21 cellular contexts compared by ENCODE assay signal in the genomic region with DNA sequence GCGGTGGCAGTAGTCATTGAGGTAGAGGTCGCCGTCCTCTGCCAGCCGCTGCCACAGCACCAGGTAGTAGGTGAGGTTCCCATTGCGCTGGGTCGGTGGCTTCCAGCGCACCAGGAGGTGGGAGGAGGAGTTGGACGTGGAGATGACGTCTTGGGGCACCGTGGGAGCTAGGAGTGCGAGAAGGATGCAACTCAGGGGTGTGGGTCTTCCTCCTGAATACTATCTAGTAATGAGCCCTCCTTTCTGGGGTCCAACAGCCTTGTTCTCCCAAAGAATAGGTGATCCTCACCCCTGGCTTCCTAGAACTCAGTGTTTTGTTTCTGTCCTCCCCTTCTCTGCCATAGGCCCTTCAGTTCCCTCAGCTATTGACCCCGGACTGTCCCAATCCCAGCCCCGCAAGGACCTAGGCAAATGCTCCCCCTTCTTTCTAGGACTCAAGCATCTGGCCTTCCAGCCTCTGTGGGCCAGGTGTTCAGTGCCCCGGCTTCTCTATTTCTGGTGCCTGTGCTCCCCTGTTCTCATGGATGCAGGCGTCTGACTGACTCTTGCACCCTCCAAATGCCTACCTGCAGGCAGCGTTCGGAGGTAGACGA. TPM values are rescaled to one million over a fixed set of nuclear protein-coding genes. Genes with fewer than 3 reads are reported as not detected.
A peak's percentile ranks its signal among the peaks of the same experiment; 100 is the strongest.
DNase-seq lines count a peak whose midpoint lies in the region; ATAC-seq and TF ChIP-seq lines count a peak whose summit lies in the region.
"Had no signal": no experiment of that assay in that cellular context is flagged by ENCODE, and none has a peak within 500 bp of the region (broad histone marks: within the 10 kb centered on the region; RNA-seq: fewer than 3 reads in every experiment).

No MANE protein-coding gene starts in this region.

- H3K4me2 ChIP-seq in GM23338: peak overlapping the region; percentile 89

- POLR2A ChIA-PET in CD8-positive, alpha-beta T cell (lab: Charles Lee): no interaction called here
- POLR2A ChIA-PET in activated naive CD8-positive, alpha-beta T cell treated with anti-CD3 and anti-CD28 coated beads, Interleukin-2, amount 10 ng/mL, durations not matched to agents 7 days and 5 days (lab: Charles Lee): no interaction called here
- POLR2A ChIA-PET in Caco-2 (lab: Charles Lee): no interaction called here
- POLR2A ChIA-PET in activated CD4-positive, alpha-beta memory T cell treated with anti-CD3 and anti-CD28 coated beads for 36 hours (lab: Charles Lee): interaction anchor here (0.6 kb wide), 1 partner anchor 61 kb away, joined by 3 read pairs; no protein-coding TSS in a partner anchor

- CTCF ChIA-PET in CD8-positive, alpha-beta T cell (lab: Charles Lee): interaction anchor here (1.0 to 6.4 kb wide), 3 partner anchors 8 to 14 kb away, joined by 3 to 53 read pairs (median 37); partner anchors contain the start of genes INSRR and NTRK1
- CTCF ChIA-PET in Caco-2 (lab: Charles Lee): no interaction called here
- CTCF ChIA-PET in activated CD4-positive, alpha-beta memory T cell treated with anti-CD3 and anti-CD28 coated beads for 36 hours (lab: Charles Lee): interaction anchor here (1.1 to 5.0 kb wide), 5 partner anchors 8 to 156 kb away, joined by 4 to 47 read pairs (median 5); partner anchors contain the start of gene NTRK1

- no peak for TF ChIP-seq CTCF in CD8-positive, alpha-beta T cell (IDR thresholded peaks at IDR 0.05)
- TF ChIP-seq CTCF in GM23338 (conservative IDR thresholded peaks at IDR 0.05; ENCODE audit: low read depth in 2 of 2): no peak
- TF ChIP-seq CTCF in mucosa of descending colon (IDR thresholded peaks at IDR 0.05): no peak
- no peak for TF ChIP-seq CTCF in Caco-2 (IDR thresholded peaks at IDR 0.05; ENCODE audit: insufficient read depth in 1 of 2, low read depth in 1 of 2, low read length in 1 of 2, severe bottlenecking in 1 of 2, unreplicated experiment in 1 of 2)

- H3K9me3 ChIP-seq in CD8-positive, alpha-beta T cell (ENCODE audit: low read length): no peaks in the 10 kb centered on the region
- H3K9me3 ChIP-seq in mucosa of descending colon (no peaks in the 10 kb centered on the region), Caco-2 (no peaks in the 10 kb centered on the region)

- H4K20me1 ChIP-seq in GM23338 (replicated peaks; ENCODE audit: insufficient read depth): no peaks in the 10 kb centered on the region; the same call in 1 of the 2 replicates

- peaks cover 29% of the 10 kb centered on the region for H3K4me1 ChIP-seq in CD8-positive, alpha-beta T cell (ENCODE audit: insufficient read depth, low read length)
- H3K4me1 ChIP-seq in GM23338 (ENCODE audit: insufficient read depth) (peaks cover 14% of the 10 kb centered on the region), mucosa of descending colon (ENCODE audit: low read depth) (no peaks in the 10 kb centered on the region), Caco-2 (no peaks in the 10 kb centered on the region)

- no peak overlapping the region for H3K4me3 ChIP-seq in CD8-positive, alpha-beta T cell (ENCODE audit: low read depth, low read length)
- H3K4me3 ChIP-seq in GM23338 (peak overlapping the region; percentile 63), mucosa of descending colon (no peak overlapping the region), Caco-2 (ENCODE audit: low read depth, low read length) (no peak overlapping the region)

- no peak for ATAC-seq in CD8-positive, alpha-beta T cell
- ATAC-seq in GM23338: no peak; the same call in 2 of the 3 replicates
- ATAC-seq in activated naive CD8-positive, alpha-beta T cell treated with anti-CD3 and anti-CD28 coated beads, Interleukin-2, amount 10 ng/mL, durations not matched to agents 7 days and 5 days (ENCODE audit: low read depth): no peak
- no peak for ATAC-seq in mucosa of descending colon

- no peak overlapping the region for H2AFZ ChIP-seq in GM23338

- DNase-seq in CD8-positive, alpha-beta T cell: no peak
- DNase-seq in GM23338 (ENCODE audit: low spot score) (no peak), immature natural killer cell (no peak), mucosa of descending colon (no peak), Caco-2 (no peak)
- DNase-seq in activated naive CD8-positive, alpha-beta T cell treated with anti-CD3 and anti-CD28 coated beads, Interleukin-2, amount 10 ng/mL, durations not matched to agents 7 days and 5 days: no peak
- no peak for DNase-seq in stimulated activated CD8-positive, alpha-beta memory T cell treated with anti-CD3 and anti-CD28 coated beads, Interleukin-4, amount 100 ng/mL, for 48 hours
- DNase-seq in activated CD4-positive, alpha-beta memory T cell treated with anti-CD3 and anti-CD28 coated beads for 36 hours: no peak
- DNase-seq: ACHN; AML-193; HCEC 1CT; NCI-H1417; NCI-H187 treated with DMSO at 0.1 percent for 48 hours; NCI-H345; NCI-H69; NK-92 treated with Interleukin-12 subunit alpha and Interleukin-12 subunit beta, amount 100 ng/mL, for 24 hours; SHP77 treated with DMSO at 0.1 percent for 48 hours had no signal

- no peaks in the 10 kb centered on the region for H3K9me2 ChIP-seq in GM23338 (ENCODE audit: insufficient read depth)

- no peaks in the 10 kb centered on the region for H3K79me2 ChIP-seq in GM23338 (replicated peaks; ENCODE audit: insufficient read depth)

- H3F3A ChIP-seq in GM23338 (replicated peaks; ENCODE audit: low read depth): no peaks in the 10 kb centered on the region

- BruUV-seq in Caco-2 (replicated peaks; lab: Mats Ljungman, UMichigan): no TSS peak

- H3K36me3 ChIP-seq in CD8-positive, alpha-beta T cell (ENCODE audit: insufficient read depth, low read length): no peaks in the 10 kb centered on the region
- H3K36me3 ChIP-seq in GM23338 (ENCODE audit: insufficient read depth) (no peaks in the 10 kb centered on the region), mucosa of descending colon (ENCODE audit: low read depth) (no peaks in the 10 kb centered on the region), Caco-2 (ENCODE audit: control insufficient read depth, insufficient read depth, low read length) (no peaks in the 10 kb centered on the region)

- no peaks in the 10 kb centered on the region for H3K36me3 Mint-ChIP-seq in CD8-positive, alpha-beta T cell
- no peaks in the 10 kb centered on the region for H3K36me3 Mint-ChIP-seq in GM23338 (ENCODE audit: low read depth)
- H3K36me3 Mint-ChIP-seq in activated naive CD8-positive, alpha-beta T cell treated with anti-CD3 and anti-CD28 coated beads, Interleukin-2, amount 10 ng/mL, durations not matched to agents 7 days and 5 days: peaks cover 1% of the 10 kb centered on the region
- H3K36me3 Mint-ChIP-seq in immature natural killer cell: no peaks in the 10 kb centered on the region
- H3K36me3 Mint-ChIP-seq in Caco-2 (ENCODE audit: insufficient read depth, unreplicated experiment): no peaks in the 10 kb centered on the region
- no peaks in the 10 kb centered on the region for H3K36me3 Mint-ChIP-seq in activated CD4-positive, alpha-beta memory T cell treated with anti-CD3 and anti-CD28 coated beads for 36 hours

- H3K9me3 Mint-ChIP-seq in CD8-positive, alpha-beta T cell: no peaks in the 10 kb centered on the region
- H3K9me3 Mint-ChIP-seq in GM23338 (no peaks in the 10 kb centered on the region), immature natural killer cell (no peaks in the 10 kb centered on the region), Caco-2 (ENCODE audit: unreplicated experiment) (peaks cover 10% of the 10 kb centered on the region)
- no peaks in the 10 kb centered on the region for H3K9me3 Mint-ChIP-seq in activated naive CD8-positive, alpha-beta T cell treated with anti-CD3 and anti-CD28 coated beads, Interleukin-2, amount 10 ng/mL, durations not matched to agents 7 days and 5 days
- no peaks in the 10 kb centered on the region for H3K9me3 Mint-ChIP-seq in activated CD4-positive, alpha-beta memory T cell treated with anti-CD3 and anti-CD28 coated beads for 36 hours

- H3K27me3 Mint-ChIP-seq in CD8-positive, alpha-beta T cell (ENCODE audit: low read depth): peaks cover 34% of the 10 kb centered on the region
- H3K27me3 Mint-ChIP-seq in GM23338 (ENCODE audit: insufficient read depth, low read depth, poor library complexity) (peaks cover 87% of the 10 kb centered on the region), immature natural killer cell (ENCODE audit: low read depth in 3 of 3) (peaks cover 17 to 32% (median 29%) of the 10 kb centered on the region in 3 donors), Caco-2 (ENCODE audit: insufficient read depth, unreplicated experiment) (peaks cover 4% of the 10 kb centered on the region)
- H3K27me3 Mint-ChIP-seq in activated naive CD8-positive, alpha-beta T cell treated with anti-CD3 and anti-CD28 coated beads, Interleukin-2, amount 10 ng/mL, durations not matched to agents 7 days and 5 days: peaks cover 38% of the 10 kb centered on the region
- peaks cover 52% of the 10 kb centered on the region for H3K27me3 Mint-ChIP-seq in activated CD4-positive, alpha-beta memory T cell treated with anti-CD3 and anti-CD28 coated beads for 36 hours

- no peak overlapping the region for H3K27ac Mint-ChIP-seq in CD8-positive, alpha-beta T cell
- H3K27ac Mint-ChIP-seq in GM23338 (no peak overlapping the region), immature natural killer cell (peak overlapping the region in 2 of 6 donors; percentile 62 to 69), Caco-2 (ENCODE audit: unreplicated experiment) (no peak overlapping the region)
- H3K27ac Mint-ChIP-seq in activated naive CD8-positive, alpha-beta T cell treated with anti-CD3 and anti-CD28 coated beads, Interleukin-2, amount 10 ng/mL, durations not matched to agents 7 days and 5 days: no peak overlapping the region
- H3K27ac Mint-ChIP-seq in activated CD4-positive, alpha-beta memory T cell treated with anti-CD3 and anti-CD28 coated beads for 36 hours: no peak overlapping the region
- H3K27ac Mint-ChIP-seq: CD14-positive monocyte had no signal

- H3K27ac ChIP-seq in CD8-positive, alpha-beta T cell (ENCODE audit: low read depth, low read length): no peak overlapping the region
- H3K27ac ChIP-seq in GM23338 (ENCODE audit: low read depth): no peak overlapping the region
- H3K27ac ChIP-seq: HL-60 had no signal

- no peaks in the 10 kb centered on the region for H3K27me3 ChIP-seq in CD8-positive, alpha-beta T cell (ENCODE audit: insufficient read depth, low read length)
- H3K27me3 ChIP-seq in GM23338 (ENCODE audit: insufficient read depth) (peaks cover 99% of the 10 kb centered on the region), Caco-2 (replicated peaks; ENCODE audit: control insufficient read depth, insufficient read depth, low read length) (no peaks in the 10 kb centered on the region)

- intact Hi-C loops in CD8-positive, alpha-beta T cell (cut with DNase I, micrococcal nuclease): no loop called here
- intact Hi-C loops in mucosa of descending colon (cut with DNase I, micrococcal nuclease): no loop called here
- intact Hi-C loops in Caco-2 (cut with micrococcal nuclease; ENCODE audit: unreplicated experiment): no loop called here
- intact Hi-C loops in activated CD4-positive, alpha-beta memory T cell treated with anti-CD3 and anti-CD28 coated beads for 36 hours (cut with micrococcal nuclease): no loop called here

- peaks cover 32% of the 10 kb centered on the region for H3K4me1 Mint-ChIP-seq in CD8-positive, alpha-beta T cell (ENCODE audit: low read depth)
- H3K4me1 Mint-ChIP-seq in GM23338: peaks cover 18% of the 10 kb centered on the region
- H3K4me1 Mint-ChIP-seq in activated naive CD8-positive, alpha-beta T cell treated with anti-CD3 and anti-CD28 coated beads, Interleukin-2, amount 10 ng/mL, durations not matched to agents 7 days and 5 days: peaks cover 27% of the 10 kb centered on the region
- H3K4me1 Mint-ChIP-seq in immature natural killer cell: peaks cover 30 to 31% of the 10 kb centered on the region in 2 donors
- no peaks in the 10 kb centered on the region for H3K4me1 Mint-ChIP-seq in Caco-2 (ENCODE audit: low read depth, unreplicated experiment)
- H3K4me1 Mint-ChIP-seq in activated CD4-positive, alpha-beta memory T cell treated with anti-CD3 and anti-CD28 coated beads for 36 hours (ENCODE audit: low read depth): peaks cover 20% of the 10 kb centered on the region

- H3K4me3 Mint-ChIP-seq in CD8-positive, alpha-beta T cell: peak overlapping the region; percentile 18
- H3K4me3 Mint-ChIP-seq in GM23338 (peak overlapping the region; percentile 43; the same call in 2 of the 3 replicates), immature natural killer cell (peak overlapping the region in 4 of 5 donors; percentile 13 to 59 (median 38)), Caco-2 (ENCODE audit: unreplicated experiment) (no peak overlapping the region)
- peak overlapping the region; percentile 59 for H3K4me3 Mint-ChIP-seq in activated naive CD8-positive, alpha-beta T cell treated with anti-CD3 and anti-CD28 coated beads, Interleukin-2, amount 10 ng/mL, durations not matched to agents 7 days and 5 days
- H3K4me3 Mint-ChIP-seq in activated CD4-positive, alpha-beta memory T cell treated with anti-CD3 and anti-CD28 coated beads for 36 hours: no peak overlapping the region

RNA-seq across cellular contexts. Expression of gene INSRR, which starts 12.9 kb away (rescaled TPM):
- total RNA-seq in CD8-positive, alpha-beta T cell: under 1 TPM; 0.05 to 0.08 TPM
- not detected in 2 replicates for total RNA-seq in GM23338 (2014; rRNA removed; shearing (Covaris generic))
- polyA plus RNA-seq in GM23338 (2016; fragmentation: Nextera tagmentation; extraction: Ambion mirVana) (not detected in 2 replicates), immature natural killer cell (not detected)
- total RNA-seq in activated naive CD8-positive, alpha-beta T cell treated with anti-CD3 and anti-CD28 coated beads, Interleukin-2, amount 10 ng/mL, durations not matched to agents 7 days and 5 days: under 1 TPM; 0.47 to 0.48 TPM
- total RNA-seq in mucosa of descending colon (under 1 TPM in 2 of 3 donors, not detected in 1; 0.06 to 0.09 TPM), Caco-2 (2022) (not detected in 2 replicates)
- total RNA-seq in activated CD4-positive, alpha-beta memory T cell treated with anti-CD3 and anti-CD28 coated beads for 36 hours: under 1 TPM; 0.05 to 0.14 TPM
- total RNA-seq: OCI-LY7, RPMI7951 had no signal
- polyA plus RNA-seq: CD14-positive monocyte had no signal

RNA-seq across cellular contexts. Expression of gene NTRK1, which starts 14.6 kb away (rescaled TPM):
- 1 to 10 TPM; 1.5 to 1.7 TPM for total RNA-seq in CD8-positive, alpha-beta T cell
- 0.08 and 0.42 TPM in 2 replicates for total RNA-seq in GM23338 (2014; rRNA removed; shearing (Covaris generic))
- polyA plus RNA-seq in GM23338 (2016; fragmentation: Nextera tagmentation; extraction: Ambion mirVana) (0.23 and 0.45 TPM in 2 replicates), immature natural killer cell (under 1 TPM in 1 of 3 donors, not detected in 2; 0.71 TPM)
- 10 to 100 TPM; 13.7 to 13.9 TPM for total RNA-seq in activated naive CD8-positive, alpha-beta T cell treated with anti-CD3 and anti-CD28 coated beads, Interleukin-2, amount 10 ng/mL, durations not matched to agents 7 days and 5 days
- total RNA-seq in mucosa of descending colon (1 to 10 TPM in 1 of 3 donors, under 1 TPM in 2; 0.67 to 1.3 (median 0.79) TPM), Caco-2 (2022) (not detected in 2 replicates)
- total RNA-seq in activated CD4-positive, alpha-beta memory T cell treated with anti-CD3 and anti-CD28 coated beads for 36 hours: 1 to 10 TPM; 6.4 to 6.7 TPM
- total RNA-seq: OCI-LY7, RPMI7951 had no signal
- polyA plus RNA-seq: CD14-positive monocyte had no signal

RNA-seq across cellular contexts. Expression of gene SH2D2A, which starts 29.4 kb away (rescaled TPM):
- total RNA-seq in CD8-positive, alpha-beta T cell: 10 to 100 TPM; 85.6 to 86.3 TPM
- total RNA-seq in GM23338 (2014; rRNA removed; shearing (Covaris generic)): 3.4 and 11.5 TPM in 2 replicates
- polyA plus RNA-seq in GM23338 (2016; fragmentation: Nextera tagmentation; extraction: Ambion mirVana): 4.6 and 5.5 TPM in 2 replicates
- 10 to 100 TPM; 86.0 to 89.2 TPM for total RNA-seq in activated naive CD8-positive, alpha-beta T cell treated with anti-CD3 and anti-CD28 coated beads, Interleukin-2, amount 10 ng/mL, durations not matched to agents 7 days and 5 days
- 100 to 1,000 TPM in 1 of 3 donors, 10 to 100 TPM in 2; 76.4 to 139 (median 84.1) TPM for polyA plus RNA-seq in immature natural killer cell
- total RNA-seq in mucosa of descending colon: 1 to 10 TPM; 2.9 to 3.3 (median 3.1) TPM
- 5.5 and 6.5 TPM in 2 replicates for total RNA-seq in Caco-2 (2022)
- 100 to 1,000 TPM; 280 to 294 TPM for total RNA-seq in activated CD4-positive, alpha-beta memory T cell treated with anti-CD3 and anti-CD28 coated beads for 36 hours

RNA-seq across cellular contexts. Expression of gene PEAR1, which starts 47.5 kb away (rescaled TPM):
- total RNA-seq in CD8-positive, alpha-beta T cell: not detected
- total RNA-seq in GM23338 (2014; rRNA removed; shearing (Covaris generic)): 0.28 and 0.47 TPM in 2 replicates
- polyA plus RNA-seq in GM23338 (2016; fragmentation: Nextera tagmentation; extraction: Ambion mirVana) (0.10 and 0.47 TPM in 2 replicates), immature natural killer cell (under 1 TPM in 1 of 3 donors, not detected in 2; 0.28 TPM)
- total RNA-seq in activated naive CD8-positive, alpha-beta T cell treated with anti-CD3 and anti-CD28 coated beads, Interleukin-2, amount 10 ng/mL, durations not matched to agents 7 days and 5 days: under 1 TPM; 0.28 TPM
- total RNA-seq in mucosa of descending colon (1 to 10 TPM; 2.3 to 7.2 (median 4.6) TPM), Caco-2 (2022) (0.18 and 0.39 TPM in 2 replicates)
- total RNA-seq in activated CD4-positive, alpha-beta memory T cell treated with anti-CD3 and anti-CD28 coated beads for 36 hours: not detected
- total RNA-seq: OCI-LY7, RPMI7951 had no signal
- polyA plus RNA-seq: CD14-positive monocyte had no signal

Comparison
In these comparisons a context has a peak if more than half of its experiments do, and no peak if none do; other contexts are left out.
1. H3K4me3 Mint-ChIP-seq: peak in CD8-positive, alpha-beta T cell (single experiment), GM23338 (single experiment), activated naive CD8-positive, alpha-beta T cell treated with anti-CD3 and anti-CD28 coated beads, Interleukin-2, amount 10 ng/mL, durations not matched to agents 7 days and 5 days (single experiment) and immature natural killer cell (4 of 5); none in Caco-2 (single experiment) and activated CD4-positive, alpha-beta memory T cell treated with anti-CD3 and anti-CD28 coated beads for 36 hours (single experiment).